In genomic region chr1:48572134-48572533, GRCh38 we compare ENCODE assay signal across 4 cellular contexts.
"Had no signal": no experiment of that assay in that cellular context is flagged by ENCODE, and none has a peak within 500 bp of the region (broad histone marks: within the 10 kb centered on the region; RNA-seq: fewer than 3 reads in every experiment).

No MANE protein-coding gene starts in this region.

- DNase-seq: KG1, NCI-H446 treated with DMSO at 0.1 percent for 48 hours had no signal

- H3K27ac ChIP-seq: RWPE1, SJCRH30 had no signal

- H3K4me1 ChIP-seq: SJCRH30 had no signal

- H3K9me3 ChIP-seq: SJCRH30 had no signal

- H3K36me3 ChIP-seq: SJCRH30 had no signal

- H3K4me3 ChIP-seq: SJCRH30 had no signal
